Comparison of ENCODE assay signal across 12 cellular contexts in the genomic region with DNA sequence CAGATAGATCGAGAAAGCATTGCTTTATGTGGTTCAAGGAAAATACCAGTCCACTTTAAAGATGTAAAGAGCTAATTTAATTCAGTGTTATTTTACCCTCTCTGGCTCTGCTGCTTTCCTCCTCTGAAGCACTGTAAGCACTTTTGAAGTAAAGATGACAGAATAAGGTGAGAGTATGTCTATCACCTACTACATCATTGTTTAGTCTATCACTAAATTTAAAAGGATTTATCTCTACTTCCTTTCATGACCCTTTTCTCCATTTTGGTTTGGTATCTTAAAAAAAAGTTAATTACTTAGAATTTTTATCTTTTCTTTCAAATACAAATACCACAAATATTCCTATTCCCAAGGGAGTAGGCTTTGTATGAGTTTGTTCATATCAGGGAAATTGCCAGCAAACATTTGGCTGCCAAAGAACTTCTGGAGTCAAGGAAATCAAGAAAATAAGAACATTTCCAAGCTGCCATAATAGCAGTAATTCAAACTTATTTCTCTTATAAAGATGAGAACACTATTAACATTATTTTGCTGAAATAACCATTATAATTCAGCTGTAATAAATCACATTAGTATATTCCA.
DNase-seq lines count a peak whose midpoint lies in the region; ATAC-seq and TF ChIP-seq lines count a peak whose summit lies in the region.
"Had no signal": no experiment of that assay in that cellular context is flagged by ENCODE, and none has a peak within 500 bp of the region (broad histone marks: within the 10 kb centered on the region; RNA-seq: fewer than 3 reads in every experiment).

No MANE protein-coding gene starts in this region.

- TF ChIP-seq POLR2A in ovary (IDR thresholded peaks at IDR 0.05) = no peak

- peaks cover 9% of the 10 kb centered on the region for H3K4me1 Mint-ChIP-seq in activated CD4-positive, alpha-beta T cell treated with anti-CD3 and anti-CD28 coated beads for 36 hours

- H3K4me3 Mint-ChIP-seq in activated CD4-positive, alpha-beta T cell treated with anti-CD3 and anti-CD28 coated beads for 36 hours = no peak overlapping the region

- H3K36me3 ChIP-seq in MG63 (no peaks in the 10 kb centered on the region), ovary (no peaks in the 10 kb centered on the region)

- H3K9me3 ChIP-seq in MG63 = no peaks in the 10 kb centered on the region
- no peaks in the 10 kb centered on the region for H3K9me3 ChIP-seq in ovary

- DNase-seq in AG09309 (ENCODE audit: low read depth) (peak; percentile 45), MG63 (peak; percentile 16), dorsolateral prefrontal cortex (no peak), ovary (peak in 3 of 5 donors; percentile 28 to 42 (median 32)), midbrain (lab: John Stamatoyannopoulos, UW) (no peak), SW 1271 (lab: John Stamatoyannopoulos, UW) (no peak)
- no peak for DNase-seq in stimulated activated CD4-positive, alpha-beta T cell treated with anti-CD3 and anti-CD28 coated beads, Interleukin-1b, Interleukin-23, amount 100 ng/mL, for 48 hours
- DNase-seq in activated CD4-positive, alpha-beta T cell treated with anti-CD3 and anti-CD28 coated beads for 36 hours = no peak
- DNase-seq: aorta; NCI-H82; stimulated activated naive CD4-positive, alpha-beta T cell treated with Interleukin-2 at 50 U/mL for 16 hours had no signal

- peaks cover 6% of the 10 kb centered on the region for H3K36me3 Mint-ChIP-seq in activated CD4-positive, alpha-beta T cell treated with anti-CD3 and anti-CD28 coated beads for 36 hours (ENCODE audit: low read depth)

- H3K9me3 Mint-ChIP-seq in activated CD4-positive, alpha-beta T cell treated with anti-CD3 and anti-CD28 coated beads for 36 hours (ENCODE audit: low read depth) = no peaks in the 10 kb centered on the region
- H3K9me3 Mint-ChIP-seq: IgD-negative memory B cell had no signal

- CTCF ChIA-PET in activated CD4-positive, alpha-beta T cell treated with anti-CD3 and anti-CD28 coated beads for 36 hours (lab: Charles Lee) = no interaction called here

- ATAC-seq in activated CD4-positive, alpha-beta T cell treated with anti-CD3 and anti-CD28 coated beads for 36 hours = no peak

- H3K27ac ChIP-seq in dorsolateral prefrontal cortex = peak overlapping the region in 40 of 59 donors; percentile 0 to 79 (median 39)
- no peak overlapping the region for H3K27ac ChIP-seq in ovary

- peaks cover 15% of the 10 kb centered on the region for H3K4me1 ChIP-seq in ovary (ENCODE audit: insufficient read depth)

- no peak overlapping the region for H3K27ac Mint-ChIP-seq in activated CD4-positive, alpha-beta T cell treated with anti-CD3 and anti-CD28 coated beads for 36 hours
- H3K27ac Mint-ChIP-seq: IgD-negative memory B cell had no signal

- no peak for TF ChIP-seq CTCF in AG09309 (IDR thresholded peaks at IDR 0.05; ENCODE audit: control insufficient read depth, insufficient read depth, low read depth, low read length, missing control alignments)
- no peak for TF ChIP-seq CTCF in dorsolateral prefrontal cortex (IDR thresholded peaks at IDR 0.05 in 54 of 56, conservative IDR thresholded peaks at IDR 0.05 in 2 of 56; ENCODE audit: low read depth in 1 of 56, partially characterized antibody in 56 of 56)
- no peak for TF ChIP-seq CTCF in ovary (IDR thresholded peaks at IDR 0.05)

- POLR2A ChIA-PET in activated CD4-positive, alpha-beta T cell treated with anti-CD3 and anti-CD28 coated beads for 36 hours (lab: Charles Lee) = no interaction called here

- WGBS in ovary, 3 donors = 4 to 19% (median 7%) methylated on average over 1 of the region's 1 CpG

- intact Hi-C loops in dorsolateral prefrontal cortex (cut with DNase I) = no loop called here
- intact Hi-C loops in ovary (cut with DNase I) = no loop called here
- intact Hi-C loops in activated CD4-positive, alpha-beta T cell treated with anti-CD3 and anti-CD28 coated beads for 36 hours (cut with DNase I, micrococcal nuclease) = no loop called here

- no peaks in the 10 kb centered on the region for H3K27me3 Mint-ChIP-seq in activated CD4-positive, alpha-beta T cell treated with anti-CD3 and anti-CD28 coated beads for 36 hours
- H3K27me3 Mint-ChIP-seq: IgD-negative memory B cell had no signal

- no peak overlapping the region for H3K4me3 ChIP-seq in AG09309 (ENCODE audit: control insufficient read depth, low read depth, low read length)
- H3K4me3 ChIP-seq in MG63 = no peak overlapping the region
- no peak overlapping the region for H3K4me3 ChIP-seq in dorsolateral prefrontal cortex
- H3K4me3 ChIP-seq in ovary = no peak overlapping the region

- no peak for TF ChIP-seq EP300 in ovary (IDR thresholded peaks at IDR 0.05)

- H3K27me3 ChIP-seq in MG63 (no peaks in the 10 kb centered on the region), dorsolateral prefrontal cortex (no peaks in the 10 kb centered on the region), ovary (no peaks in the 10 kb centered on the region)

Comparison
In these comparisons a context has a peak if more than half of its experiments do, and no peak if none do; other contexts are left out.
1. DNase-seq: peak in AG09309 (single experiment), MG63 (single experiment) and ovary (3 of 5); none in dorsolateral prefrontal cortex (0 of 10), stimulated activated CD4-positive, alpha-beta T cell treated with anti-CD3 and anti-CD28 coated beads, Interleukin-1b, Interleukin-23, amount 100 ng/mL, for 48 hours (single experiment), midbrain (single experiment), SW 1271 (0 of 2) and activated CD4-positive, alpha-beta T cell treated with anti-CD3 and anti-CD28 coated beads for 36 hours (single experiment).
2. H3K27ac ChIP-seq: peak in dorsolateral prefrontal cortex (40 of 59); none in ovary (0 of 2).